Comparison of ENCODE assay signal across 8 cellular contexts in genomic region chr15:84023636-84024035, GRCh38.
DNase-seq lines count a peak whose midpoint lies in the region; ATAC-seq and TF ChIP-seq lines count a peak whose summit lies in the region.

No MANE protein-coding gene starts in this region.

- no peak overlapping the region for H3K4me3 ChIP-seq in fibroblast of pulmonary artery (replicated peaks; ENCODE audit: low read depth, low read length)
- H3K4me3 ChIP-seq in thyroid gland (replicated peaks in 1 of 3) = no peak overlapping the region

- DNase-seq in stimulated activated CD4-positive, alpha-beta T cell treated with anti-CD3 and anti-CD28 coated beads, Interleukin-2, amount 100 ng/mL, for 48 hours = peak; percentile 18 to 29
- DNase-seq in stimulated activated CD4-positive, alpha-beta T cell treated with anti-CD3 and anti-CD28 coated beads, Interleukin-12 subunit alpha, Interleukin-12 subunit beta, amount 100 ng/mL, for 4 hours = no peak
- peak; percentile 18 for DNase-seq in RPMI7951 (ENCODE audit: low read depth)
- DNase-seq in fibroblast of pulmonary artery (ENCODE audit: low read depth) = peak; percentile 66
- DNase-seq in thyroid gland = peak; percentile 3 to 4
- DNase-seq in occipital lobe (lab: John Stamatoyannopoulos, UW) = no peak
- no peak for DNase-seq in cerebellar nuclear complex (lab: John Stamatoyannopoulos, UW)

- H3K4me1 ChIP-seq in thyroid gland = no peaks in the 10 kb centered on the region

- peak; percentile 78 for TF ChIP-seq CTCF in fibroblast of pulmonary artery (IDR thresholded peaks at IDR 0.05; ENCODE audit: low read length, missing control alignments)
- peak in 1 of 6 experiments; percentile 40 for TF ChIP-seq CTCF in thyroid gland (IDR thresholded peaks at IDR 0.05)

- TF ChIP-seq POLR2A in thyroid gland (IDR thresholded peaks at IDR 0.05) = no peak

- no peaks in the 10 kb centered on the region for H3K9me3 ChIP-seq in thyroid gland

- no peak overlapping the region for H3K27ac ChIP-seq in thyroid gland

- no peaks in the 10 kb centered on the region for H3K36me3 ChIP-seq in thyroid gland

- WGBS in thyroid gland, 2 donors = 91 to 93% methylated on average over 11 of the region's 11 CpGs

- intact Hi-C loops in thyroid gland (cut with DNase I) = no loop called here

- no peaks in the 10 kb centered on the region for H3K27me3 ChIP-seq in thyroid gland

- ATAC-seq in GM19328 (IDR thresholded peaks at IDR 0.05; ENCODE audit: unreplicated experiment) = no peak

Comparison
In these comparisons a context has a peak if more than half of its experiments do, and no peak if none do; other contexts are left out.
1. DNase-seq: peak in stimulated activated CD4-positive, alpha-beta T cell treated with anti-CD3 and anti-CD28 coated beads, Interleukin-2, amount 100 ng/mL, for 48 hours (2 of 2), RPMI7951 (single experiment), fibroblast of pulmonary artery (single experiment) and thyroid gland (2 of 2); none in stimulated activated CD4-positive, alpha-beta T cell treated with anti-CD3 and anti-CD28 coated beads, Interleukin-12 subunit alpha, Interleukin-12 subunit beta, amount 100 ng/mL, for 4 hours (single experiment), occipital lobe (single experiment) and cerebellar nuclear complex (0 of 2).